ENCODE assay signal across 8 cellular contexts in genomic region chr17:68020451-68020779, GRCh38. TPM values are rescaled to one million over a fixed set of nuclear protein-coding genes. Genes with fewer than 3 reads are reported as not detected.
DNase-seq lines count a peak whose midpoint lies in the region; ATAC-seq, FAIRE-seq and TF ChIP-seq lines count a peak whose summit lies in the region.

No MANE protein-coding gene starts in this region.

- SMC1A ChIA-PET in GM12878 (lab: Charles Lee; ENCODE audit: uncharacterized antibody, unreplicated experiment), result interaction anchor here (0.8 to 1.4 kb wide), 4 partner anchors 12 to 302 kb away, joined by 3 to 6 read pairs (median 4); partner anchors contain the start of genes C17orf58 and KPNA2

- RAD21 ChIA-PET in GM12878 (lab: Charles Lee; ENCODE audit: unreplicated experiment), result interaction anchor here (1.7 kb wide), 1 partner anchor 16 kb away, joined by 10 read pairs; the partner anchor contains the start of gene KPNA2

- H3K27ac ChIP-seq in HUES48 (ENCODE audit: low read depth, low read length), result peak overlapping the region; percentile 77
- peak overlapping the region; percentile 70 for H3K27ac ChIP-seq in GM12878 (ENCODE audit: control insufficient read depth, insufficient read depth)
- H3K27ac ChIP-seq in thymus (ENCODE audit: low read depth), result peak overlapping the region; percentile 65

- WGBS in GM12878 (ENCODE audit: insufficient coverage, insufficient replicate concordance, low lambda C conversion rate, missing lambda C conversion rate), result 4% methylated on average over 10 of the region's 10 CpGs
- WGBS in thymus, result 3% methylated on average over 10 of the region's 10 CpGs

- no peaks in the 10 kb centered on the region for H3K36me3 ChIP-seq in HUES48 (ENCODE audit: control insufficient read depth, insufficient read depth, low read length)
- H3K36me3 ChIP-seq in GM12878 (ENCODE audit: control insufficient read depth in 2 of 2, insufficient read depth in 2 of 2, low read length in 1 of 2), result no peaks in the 10 kb centered on the region
- H3K36me3 ChIP-seq in thymus (ENCODE audit: control insufficient read depth, insufficient read depth), result no peaks in the 10 kb centered on the region

- peak overlapping the region; percentile 57 for H3K4me3 ChIP-seq in GM12875 (ENCODE audit: low read depth, low read length)
- peak overlapping the region; percentile 60 for H3K4me3 ChIP-seq in HUES48 (ENCODE audit: low read depth, low read length)
- peak overlapping the region; percentile 77 for H3K4me3 ChIP-seq in GM12878
- H3K4me3 ChIP-seq in thymus (ENCODE audit: low read length), result peak overlapping the region; percentile 54

- H3K9ac ChIP-seq in HUES48 (ENCODE audit: low read depth, low read length), result peak overlapping the region; percentile 57
- H3K9ac ChIP-seq in GM12878 (ENCODE audit: control insufficient read depth, insufficient read depth, low read length), result peak overlapping the region; percentile 77

- DNase-seq in GM12878 (ENCODE audit: low read depth, low spot score) (no peak), left lobe of liver (ENCODE audit: low spot score) (peak; percentile 57)
- no peak for DNase-seq in stimulated activated CD4-positive, alpha-beta T cell treated with anti-CD3 and anti-CD28 coated beads, Interleukin-4, amount 100 ng/mL, for 4 hours
- DNase-seq in activated CD4-positive, alpha-beta T cell treated with anti-CD3 and anti-CD28 coated beads, Interleukin-2, amount 50 U/mL, for 4 hours, result no peak

- peak overlapping the region; percentile 84 for H3K4me2 ChIP-seq in GM12878 (ENCODE audit: control insufficient read depth, insufficient read depth)

- H3K4me1 ChIP-seq in HUES48 (ENCODE audit: control insufficient read depth, insufficient read depth, low read length) (peaks cover 8% of the 10 kb centered on the region), GM12878 (ENCODE audit: control insufficient read depth, insufficient read depth, low read length) (no peaks in the 10 kb centered on the region), thymus (ENCODE audit: control insufficient read depth, insufficient read depth, low read length) (peaks cover 8% of the 10 kb centered on the region)

- in situ Hi-C loops in GM12878 (cut with MboI), result no loop called here

- intact Hi-C loops in GM12878 (cut with micrococcal nuclease; ENCODE audit: unreplicated experiment), result loop anchor here (2.0 kb wide), 1 partner anchor 14 kb away; the partner anchor contains the start of gene KPNA2

- TF ChIP-seq EP300 in GM12878 (IDR thresholded peaks at IDR 0.05; ENCODE audit: borderline replicate concordance in 1 of 2, control insufficient read depth in 1 of 2, low read depth in 2 of 2, low read length in 2 of 2), result no peak

- POLR2A ChIA-PET in GM12878 (lab: Charles Lee), result interaction anchor here (0.6 to 2.5 kb wide), 5 partner anchors 11 to 25 kb away, joined by 3 to 12 read pairs (median 7); partner anchors contain the start of gene KPNA2

- H3K27me3 ChIP-seq in HUES48 (ENCODE audit: control insufficient read depth, insufficient read depth, low read length) (no peaks in the 10 kb centered on the region), GM12878 (replicated peaks in 1 of 2; ENCODE audit: control insufficient read depth in 2 of 2, insufficient read depth in 2 of 2, low read length in 1 of 2) (peaks cover 0 to 2% of the 10 kb centered on the region in 2 experiments; a peak in 1 of 4 replicates), thymus (ENCODE audit: control insufficient read depth, insufficient read depth) (no peaks in the 10 kb centered on the region)

- H2AFZ ChIP-seq in GM12878 (ENCODE audit: control insufficient read depth, low read depth, low read length), result peak overlapping the region; percentile 88

- TF ChIP-seq CTCF in GM12875 (IDR thresholded peaks at IDR 0.05; ENCODE audit: borderline replicate concordance, insufficient read depth, low read depth, low read length), result no peak
- TF ChIP-seq CTCF in GM12878 (IDR thresholded peaks at IDR 0.05 in 2 of 3, conservative IDR thresholded peaks at IDR 0.05 in 1 of 3; ENCODE audit: control insufficient read depth in 2 of 3, extremely low read depth in 1 of 3, insufficient read depth in 1 of 3, low read depth in 3 of 3, low read length in 3 of 3), result no peak

- H3K9me3 ChIP-seq in HUES48 (ENCODE audit: control insufficient read depth, insufficient read depth, low read length) (no peaks in the 10 kb centered on the region), GM12878 (replicated peaks; ENCODE audit: control insufficient read depth, insufficient read depth, low read length) (no peaks in the 10 kb centered on the region), thymus (ENCODE audit: control insufficient read depth) (no peaks in the 10 kb centered on the region)

- CTCF ChIA-PET in GM12878 (lab: Yijun Ruan, JAX), result interaction anchor here (0.7 to 2.0 kb wide), 5 partner anchors 10 to 16 kb away, joined by 3 to 13 read pairs (median 5); no protein-coding TSS in a partner anchor

- TF ChIP-seq RAD21 in GM12878 (IDR thresholded peaks at IDR 0.05; ENCODE audit: insufficient read depth, low read depth, low read length), result no peak

- TF ChIP-seq POLR2A in GM12878 (IDR thresholded peaks at IDR 0.05; ENCODE audit: low read depth, low read length), result no peak

- FAIRE-seq in GM12878 (lab: Jason Lieb, UNC), result peak; percentile 13

- no peaks in the 10 kb centered on the region for H3K79me2 ChIP-seq in GM12878 (ENCODE audit: control insufficient read depth, insufficient read depth, low read length)

- H4K20me1 ChIP-seq in GM12878 (ENCODE audit: control insufficient read depth, insufficient read depth), result no peaks in the 10 kb centered on the region

- BruUV-seq in GM12878 (replicated peaks; lab: Mats Ljungman, UMichigan), result TSS peak; percentile 94

- ATAC-seq in GM12878 (peak; percentile 23; the same call in 1 of the 3 replicates), left lobe of liver (peak; percentile 65), HG02571 (IDR thresholded peaks at IDR 0.05; ENCODE audit: unreplicated experiment) (no peak)

TF ChIP-seq in GM12878, 131 proteins besides CTCF, POLR2A, EP300 and RAD21:
- TF ChIP-seq SIN3A (IDR thresholded peaks at IDR 0.05; ENCODE audit: low read depth, low read length) (0 out of 2 replicates have a peak, but pooled peaks have one; percentile 3), NFIC (IDR thresholded peaks at IDR 0.05; ENCODE audit: low read depth, low read length) (no peak)
TF ChIP-seq in GM12878: peak in this region for 1.

RNA-seq across cellular contexts. Expression of gene KPNA2, which starts 15.1 kb away (rescaled TPM):
- 26.9 and 31.7 TPM in 2 replicates for total RNA-seq in GM12878 (2013; cell fraction: nucleolus; rRNA removed)
- total RNA-seq in GM12878 (2014; rRNA removed) (202 and 211 TPM in 2 replicates), GM12878 (2014; rRNA removed; fragmentation: Illumina TruSeq; extraction: Trizol) (244 and 260 TPM in 2 replicates), GM12878 (2021) (242 and 254 TPM in 2 replicates), left lobe of liver (9.6 TPM)
- 88.2 TPM for polyA plus RNA-seq in GM12878 (2011; ENCODE audit: low read depth)
- polyA plus RNA-seq in GM12878 (2011; rRNA removed) (201 and 232 TPM in 2 replicates), GM12878 (2014; fragmentation: Illumina TruSeq; extraction: Trizol) (307 and 332 TPM in 2 replicates), GM12878 (2014; fragmentation: Nextera tagmentation; extraction: Ambion mirVana) (100 to 1,000 TPM; 647 to 731 TPM), GM12878 (2014; rRNA removed) (211 and 212 TPM in 2 replicates), GM12878 (2016; fragmentation: Nextera tagmentation; extraction: Ambion mirVana) (100 to 1,000 TPM; 567 to 584 TPM), thymus (29.9 TPM)
- polyA plus RNA-seq in GM12878 (2011; cell fraction: cytosol; rRNA removed), result 251 and 257 TPM in 2 replicates
- 136 and 222 TPM in 2 replicates for polyA plus RNA-seq in GM12878 (2011; cell fraction: nucleus; rRNA removed)
- polyA plus RNA-seq in GM12878 (2012), result 103 and 109 TPM in 2 replicates
- polyA minus RNA-seq in GM12878 (2011; rRNA and poly(A)+ RNA removed), result 333 and 392 TPM in 2 replicates
- polyA minus RNA-seq in GM12878 (2011; cell fraction: cytosol; rRNA and poly(A)+ RNA removed), result 116 and 120 TPM in 2 replicates
- 62.3 and 107 TPM in 2 replicates for polyA minus RNA-seq in GM12878 (2011; cell fraction: nucleus; rRNA and poly(A)+ RNA removed)

RNA-seq across cellular contexts. Expression of gene C17orf58, which starts 24.1 kb away (rescaled TPM):
- total RNA-seq in GM12878 (2013; cell fraction: nucleolus; rRNA removed), result 0.56 and 1.4 TPM in 2 replicates
- 9.3 and 10.1 TPM in 2 replicates for total RNA-seq in GM12878 (2014; rRNA removed)
- total RNA-seq in GM12878 (2014; rRNA removed; fragmentation: Illumina TruSeq; extraction: Trizol), result 4.6 and 5.6 TPM in 2 replicates
- total RNA-seq in GM12878 (2021), result 5.8 and 6.4 TPM in 2 replicates
- polyA plus RNA-seq in GM12878 (2011; ENCODE audit: low read depth), result 5.2 TPM
- 6.6 and 7.1 TPM in 2 replicates for polyA plus RNA-seq in GM12878 (2011; rRNA removed)
- 3.8 and 7.5 TPM in 2 replicates for polyA plus RNA-seq in GM12878 (2011; cell fraction: cytosol; rRNA removed)
- 2.9 and 4.0 TPM in 2 replicates for polyA plus RNA-seq in GM12878 (2011; cell fraction: nucleus; rRNA removed)
- 4.8 and 6.4 TPM in 2 replicates for polyA plus RNA-seq in GM12878 (2012)
- polyA plus RNA-seq in GM12878 (2014; fragmentation: Illumina TruSeq; extraction: Trizol), result 5.9 TPM in 2 replicates
- 1 to 10 TPM; 3.3 to 3.4 TPM for polyA plus RNA-seq in GM12878 (2014; fragmentation: Nextera tagmentation; extraction: Ambion mirVana)
- polyA plus RNA-seq in GM12878 (2014; rRNA removed), result 7.0 and 8.1 TPM in 2 replicates
- 10 to 100 TPM in 1 of 2 experiments, 1 to 10 TPM in 1; 9.4 to 12.3 TPM for polyA plus RNA-seq in GM12878 (2016; fragmentation: Nextera tagmentation; extraction: Ambion mirVana)
- polyA minus RNA-seq in GM12878 (2011; rRNA and poly(A)+ RNA removed), result 3.5 and 4.0 TPM in 2 replicates
- 1.6 and 4.3 TPM in 2 replicates for polyA minus RNA-seq in GM12878 (2011; cell fraction: cytosol; rRNA and poly(A)+ RNA removed)
- 1.2 and 1.4 TPM in 2 replicates for polyA minus RNA-seq in GM12878 (2011; cell fraction: nucleus; rRNA and poly(A)+ RNA removed)
- total RNA-seq in left lobe of liver, result 6.9 TPM
- polyA plus RNA-seq in thymus, result 15.7 TPM
